8 cellular contexts compared by ENCODE assay signal in the genomic region with DNA sequence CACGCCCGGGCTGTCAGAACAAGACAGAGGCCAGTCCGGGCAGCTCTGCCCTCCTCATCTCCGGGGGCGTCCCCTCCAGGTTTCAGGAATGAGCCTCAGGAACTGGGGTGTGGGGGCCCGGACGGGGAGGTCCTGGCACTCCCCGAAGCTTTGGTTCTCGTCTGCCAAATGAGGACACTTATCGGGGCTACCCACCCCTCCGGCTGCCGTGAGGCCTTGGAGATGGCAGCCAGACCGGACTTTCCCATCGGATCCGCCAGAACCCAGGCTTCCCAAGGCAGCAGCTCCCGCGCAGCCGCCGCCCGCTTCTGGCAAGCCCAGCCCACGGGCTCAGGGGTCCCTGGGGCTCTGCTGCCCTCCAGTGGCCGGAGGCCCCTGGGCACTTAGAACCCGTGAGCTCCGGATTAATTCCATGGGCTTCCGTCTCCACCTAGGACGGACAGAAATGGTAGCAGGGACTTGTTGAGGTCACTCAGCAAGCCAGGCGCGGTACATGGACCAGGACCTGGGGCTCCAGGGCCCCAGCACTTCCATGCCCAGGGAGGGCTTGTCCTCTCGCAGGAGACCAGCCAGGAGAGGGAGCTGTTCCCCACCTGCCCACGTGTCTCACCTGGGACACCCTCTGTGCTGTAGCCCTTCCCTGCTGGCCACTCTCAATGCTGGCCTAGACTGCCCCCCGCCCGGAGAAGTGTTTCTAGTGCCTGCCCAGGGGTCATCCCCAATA.
A peak's percentile ranks its signal among the peaks of the same experiment; 100 is the strongest.
DNase-seq lines count a peak whose midpoint lies in the region; ATAC-seq and TF ChIP-seq lines count a peak whose summit lies in the region.

No MANE protein-coding gene starts in this region.

- H3K4me2 ChIP-seq in PC-9: peak overlapping the region; percentile 82

- H3K9me2 ChIP-seq in PC-9 (ENCODE audit: insufficient read depth): no peaks in the 10 kb centered on the region

- intact Hi-C loops in PC-9 (cut with micrococcal nuclease; ENCODE audit: unreplicated experiment) (loop anchor here (1.0 to 5.0 kb wide), 6 partner anchors 46 to 516 kb away; a partner anchor contains a TSS), esophagus squamous epithelium (cut with DNase I) (loop anchor here (5.0 to 10.0 kb wide), 3 partner anchors 359 to 521 kb away; no protein-coding TSS in a partner anchor)

- no peaks in the 10 kb centered on the region for H3K9me3 Mint-ChIP-seq in IgD-negative memory B cell
- no peaks in the 10 kb centered on the region for H3K9me3 Mint-ChIP-seq in activated T-cell treated with anti-CD3 and anti-CD28 coated beads, Interleukin-2, amount 50 U/mL, for 4 hours
- H3K9me3 Mint-ChIP-seq in naive B cell: peaks cover 0 to 5% (median 2%) of the 10 kb centered on the region in 7 donors

- H3K27me3 Mint-ChIP-seq in IgD-negative memory B cell: peaks cover 2% of the 10 kb centered on the region
- H3K27me3 Mint-ChIP-seq in activated T-cell treated with anti-CD3 and anti-CD28 coated beads, Interleukin-2, amount 50 U/mL, for 4 hours (ENCODE audit: low read depth): no peaks in the 10 kb centered on the region
- H3K27me3 Mint-ChIP-seq in naive B cell: peaks cover 0 to 13% (median 8%) of the 10 kb centered on the region in 3 donors

- BruUV-seq in PC-9 (replicated peaks; lab: Mats Ljungman, UMichigan): no TSS peak

- H3K27me3 ChIP-seq in PC-9 (ENCODE audit: insufficient read depth, low read depth) (no peaks in the 10 kb centered on the region), esophagus squamous epithelium (peaks cover 0 to 5% (median 0%) of the 10 kb centered on the region in 4 donors)

- no peak overlapping the region for H3K27ac ChIP-seq in PC-9
- H3K27ac ChIP-seq in esophagus squamous epithelium: peak overlapping the region; percentile 32 to 71 (median 66)

- peak in 13 of 14 donors; percentile 36 to 88 (median 71) for DNase-seq in C1 segment of cervical spinal cord (lab: John Stamatoyannopoulos, UW)
- peak; percentile 68 to 79 for DNase-seq in PC-9
- DNase-seq in activated T-cell treated with anti-CD3 and anti-CD28 coated beads, Interleukin-2, amount 50 U/mL, for 4 hours: peak; percentile 68
- peak; percentile 24 for DNase-seq in esophagus squamous epithelium (lab: John Stamatoyannopoulos, UW)
- DNase-seq in naive B cell: peak; percentile 73
- peak; percentile 36 to 57 for DNase-seq in stimulated activated CD8-positive, alpha-beta memory T cell treated with anti-CD3 and anti-CD28 coated beads, Interleukin-7, amount 100 ng/mL, for 4 hours (ENCODE audit: low read depth in 2 of 2)

- ATAC-seq in GM19397 (IDR thresholded peaks at IDR 0.05; ENCODE audit: unreplicated experiment) (peak; percentile 80), naive B cell (ENCODE audit: low read depth in 2 of 2) (peak; percentile 89 to 94)
- ATAC-seq in activated T-cell treated with anti-CD3 and anti-CD28 coated beads, Interleukin-2, amount 50 U/mL, for 4 hours: peak; percentile 93 to 97

- H3K36me3 ChIP-seq in PC-9 (ENCODE audit: low read depth) (no peaks in the 10 kb centered on the region), esophagus squamous epithelium (no peaks in the 10 kb centered on the region)

- peaks cover 11% of the 10 kb centered on the region; the same call in 1 of the 2 replicates for H3F3A ChIP-seq in PC-9 (ENCODE audit: insufficient read depth, low read depth)

- H3K4me3 Mint-ChIP-seq in IgD-negative memory B cell: peak overlapping the region; percentile 68 to 89 (median 85)
- peak overlapping the region; percentile 82 for H3K4me3 Mint-ChIP-seq in activated T-cell treated with anti-CD3 and anti-CD28 coated beads, Interleukin-2, amount 50 U/mL, for 4 hours
- peak overlapping the region; percentile 68 to 91 (median 81) for H3K4me3 Mint-ChIP-seq in naive B cell

- peak overlapping the region; percentile 54 for H3K4me3 ChIP-seq in PC-9
- H3K4me3 ChIP-seq in esophagus squamous epithelium: peak overlapping the region; percentile 15 to 69 (median 44)

- H3K9me3 ChIP-seq in PC-9 (ENCODE audit: insufficient read depth, low read depth): no peaks in the 10 kb centered on the region
- no peaks in the 10 kb centered on the region for H3K9me3 ChIP-seq in esophagus squamous epithelium

- TF ChIP-seq POLR2A in esophagus squamous epithelium (IDR thresholded peaks at IDR 0.05): no peak

- peak; percentile 93 for TF ChIP-seq CTCF in PC-9 (conservative IDR thresholded peaks at IDR 0.05)
- TF ChIP-seq CTCF in esophagus squamous epithelium (IDR thresholded peaks at IDR 0.05): peak; percentile 94 to 99 (median 96)

- peaks cover 3% of the 10 kb centered on the region for H3K36me3 Mint-ChIP-seq in IgD-negative memory B cell
- no peaks in the 10 kb centered on the region for H3K36me3 Mint-ChIP-seq in activated T-cell treated with anti-CD3 and anti-CD28 coated beads, Interleukin-2, amount 50 U/mL, for 4 hours (ENCODE audit: insufficient read depth)
- no peaks in the 10 kb centered on the region for H3K36me3 Mint-ChIP-seq in naive B cell

- H3K27ac Mint-ChIP-seq in IgD-negative memory B cell: peak overlapping the region in 1 of 3 donors; percentile 71
- peak overlapping the region in 4 of 6 donors; percentile 8 to 76 (median 46) for H3K27ac Mint-ChIP-seq in naive B cell

- CTCF ChIA-PET in PC-9 (lab: Charles Lee): interaction anchor here (0.5 to 2.3 kb wide), 10 partner anchors 16 to 436 kb away, joined by 3 to 18 read pairs (median 4); no protein-coding TSS in a partner anchor

- H3K4me1 Mint-ChIP-seq in IgD-negative memory B cell (peaks cover 2 to 21% (median 13%) of the 10 kb centered on the region in 3 donors), naive B cell (peaks cover 22 to 57% (median 40%) of the 10 kb centered on the region in 3 donors)
- H3K4me1 Mint-ChIP-seq in activated T-cell treated with anti-CD3 and anti-CD28 coated beads, Interleukin-2, amount 50 U/mL, for 4 hours (ENCODE audit: low read depth): peaks cover 10% of the 10 kb centered on the region

- peak overlapping the region; percentile 82 for H2AFZ ChIP-seq in PC-9

- peaks cover 23% of the 10 kb centered on the region for H3K4me1 ChIP-seq in PC-9 (replicated peaks; ENCODE audit: insufficient read depth)
- peaks cover 12 to 35% (median 20%) of the 10 kb centered on the region in 3 donors for H3K4me1 ChIP-seq in esophagus squamous epithelium

- POLR2A ChIA-PET in PC-9 (lab: Charles Lee; ENCODE audit: unreplicated experiment): interaction anchor here (0.5 to 0.7 kb wide), 4 partner anchors 34 to 433 kb away, joined by 3 to 7 read pairs (median 6); no protein-coding TSS in a partner anchor

- no peaks in the 10 kb centered on the region for H4K20me1 ChIP-seq in PC-9 (ENCODE audit: insufficient read depth)

- no peaks in the 10 kb centered on the region for H3K79me2 ChIP-seq in PC-9 (ENCODE audit: low read depth)

- WGBS in esophagus squamous epithelium, 2 donors: 0 to 1% methylated on average over 3 to 17 of the region's 32 CpGs
